ENCODE assay signal across 10 cellular contexts in genomic region chr6:112502348-112503130, GRCh38.
DNase-seq lines count a peak whose midpoint lies in the region; ATAC-seq, FAIRE-seq and TF ChIP-seq lines count a peak whose summit lies in the region.
"Had no signal": no experiment of that assay in that cellular context is flagged by ENCODE, and none has a peak within 500 bp of the region (broad histone marks: within the 10 kb centered on the region; RNA-seq: fewer than 3 reads in every experiment).

No MANE protein-coding gene starts in this region.

- CTCF ChIA-PET in WTC11 (lab: Charles Lee): interaction anchor here (0.7 to 1.3 kb wide), 3 partner anchors 89 to 213 kb away, joined by 3 to 4 read pairs (median 3); no protein-coding TSS in a partner anchor

- DNase-seq in AG10803 (ENCODE audit: low read depth): peak; percentile 39
- DNase-seq in HTR-8/SVneo (ENCODE audit: insufficient read length, low spot score): peak; percentile 14
- DNase-seq in WTC11 (ENCODE audit: low spot score): no peak
- no peak for DNase-seq in kidney epithelial cell (ENCODE audit: low read depth)
- no peak for DNase-seq in GM13977 (ENCODE audit: low spot score)
- DNase-seq in activated T-cell treated with anti-CD3 and anti-CD28 coated beads, Interleukin-2, amount 50 U/mL, for 1 hour: no peak
- no peak for DNase-seq in activated CD4-positive, alpha-beta T cell treated with anti-CD3 and anti-CD28 coated beads, Interleukin-2, amount 50 U/mL, for 48 hours
- no peak for DNase-seq in left cardiac atrium
- DNase-seq: immature natural killer cell had no signal

- no peaks in the 10 kb centered on the region for H3K36me3 ChIP-seq in kidney epithelial cell (ENCODE audit: control insufficient read depth, insufficient read depth, low read length)

- FAIRE-seq in HTR-8/SVneo (lab: Jason Lieb, UNC): no peak

- no peak overlapping the region for H3K27ac Mint-ChIP-seq in WTC11
- H3K27ac Mint-ChIP-seq: activated T-helper 17 cell treated with anti-CD3 and anti-CD28 coated beads, Interleukin-2, amount 50 U/mL, for 72 hours; immature natural killer cell had no signal

- POLR2A ChIA-PET in WTC11 (lab: Charles Lee): no interaction called here

- H3K27me3 Mint-ChIP-seq in WTC11 (ENCODE audit: low read depth): no peaks in the 10 kb centered on the region
- H3K27me3 Mint-ChIP-seq: activated T-helper 17 cell treated with anti-CD3 and anti-CD28 coated beads, Interleukin-2, amount 50 U/mL, for 72 hours had no signal

- H3K4me3 Mint-ChIP-seq in WTC11: no peak overlapping the region
- H3K4me3 Mint-ChIP-seq: activated T-helper 17 cell treated with anti-CD3 and anti-CD28 coated beads, Interleukin-2, amount 50 U/mL, for 72 hours; immature natural killer cell had no signal

- H3K36me3 Mint-ChIP-seq in WTC11: no peaks in the 10 kb centered on the region
- H3K36me3 Mint-ChIP-seq: immature natural killer cell had no signal

- TF ChIP-seq CTCF in AG10803 (conservative IDR thresholded peaks at IDR 0.05; ENCODE audit: low read length) (peak; percentile 57), WTC11 (IDR thresholded peaks at IDR 0.05) (no peak), kidney epithelial cell (IDR thresholded peaks at IDR 0.05; ENCODE audit: insufficient read depth, low read length, poor library complexity, severe bottlenecking) (peak; percentile 21), GM13977 (IDR thresholded peaks at IDR 0.05; ENCODE audit: extremely low read depth, insufficient read depth, missing control alignments) (no peak)

- in situ Hi-C loops in GM13977 (cut with MboI; ENCODE audit: low pct_unique_long_range_greater_than_20kb, low sequenced_read_pairs, unreplicated experiment): no loop called here

- ATAC-seq in WTC11 (peak; percentile 28; the same call in 1 of the 2 replicates), left cardiac atrium (no peak)
- ATAC-seq: activated T-helper 17 cell treated with anti-CD3 and anti-CD28 coated beads, Interleukin-2, amount 50 U/mL, for 72 hours had no signal

- intact Hi-C loops in left cardiac atrium (cut with DNase I): loop anchor here in 1 of 2 donors (5.0 kb wide), 1 partner anchor 115 kb away; no protein-coding TSS in a partner anchor

- H3K9me3 Mint-ChIP-seq in WTC11: no peaks in the 10 kb centered on the region

- H3K4me3 ChIP-seq in AG10803 (ENCODE audit: low read length) (no peak overlapping the region), kidney epithelial cell (ENCODE audit: low read depth, low read length) (no peak overlapping the region)

- H3K4me1 Mint-ChIP-seq in WTC11: peaks cover 25% of the 10 kb centered on the region
- H3K4me1 Mint-ChIP-seq: activated T-helper 17 cell treated with anti-CD3 and anti-CD28 coated beads, Interleukin-2, amount 50 U/mL, for 72 hours; immature natural killer cell had no signal

- H3K27me3 ChIP-seq in kidney epithelial cell (ENCODE audit: control insufficient read depth, insufficient read depth, low read length): no peaks in the 10 kb centered on the region

TF ChIP-seq in WTC11, 78 proteins besides CTCF, POLR2A, EP300 and RAD21 (continues in another document):
- TF ChIP-seq ATF2 (CRISPR knock-in tag; IDR thresholded peaks at IDR 0.05; ENCODE audit: borderline replicate concordance, low read depth) (no peak), TEAD4 (CRISPR knock-in tag; IDR thresholded peaks at IDR 0.05) (no peak), CDX4 (CRISPR knock-in tag; IDR thresholded peaks at IDR 0.05; ENCODE audit: borderline replicate concordance) (no peak), ZSCAN18 (CRISPR knock-in tag; IDR thresholded peaks at IDR 0.05) (no peak), AR (CRISPR knock-in tag; IDR thresholded peaks at IDR 0.05) (no peak), ZNF423 (CRISPR knock-in tag; IDR thresholded peaks at IDR 0.05) (no peak), TCF7 (CRISPR knock-in tag; IDR thresholded peaks at IDR 0.05; ENCODE audit: low read depth) (no peak), FOXP4 (CRISPR knock-in tag; IDR thresholded peaks at IDR 0.05) (no peak), GRHL2 (CRISPR knock-in tag; IDR thresholded peaks at IDR 0.05; ENCODE audit: insufficient replicate concordance, severe bottlenecking) (no peak), NR3C1 (CRISPR knock-in tag; conservative IDR thresholded peaks at IDR 0.05; ENCODE audit: low read depth) (no peak), ZNF263 (CRISPR knock-in tag; IDR thresholded peaks at IDR 0.05; ENCODE audit: low read depth) (no peak)

Comparison
In these comparisons a context has a peak if more than half of its experiments do, and no peak if none do; other contexts are left out.
1. DNase-seq: peak in AG10803 (single experiment) and HTR-8/SVneo (single experiment); none in WTC11 (single experiment), kidney epithelial cell (single experiment), GM13977 (single experiment), activated T-cell treated with anti-CD3 and anti-CD28 coated beads, Interleukin-2, amount 50 U/mL, for 1 hour (single experiment), activated CD4-positive, alpha-beta T cell treated with anti-CD3 and anti-CD28 coated beads, Interleukin-2, amount 50 U/mL, for 48 hours (0 of 2) and left cardiac atrium (single experiment).
2. CTCF ChIP-seq: peak in AG10803 (single experiment) and kidney epithelial cell (single experiment); none in WTC11 (single experiment) and GM13977 (single experiment).